Comparison of ENCODE assay signal across 8 cellular contexts in the genomic region with DNA sequence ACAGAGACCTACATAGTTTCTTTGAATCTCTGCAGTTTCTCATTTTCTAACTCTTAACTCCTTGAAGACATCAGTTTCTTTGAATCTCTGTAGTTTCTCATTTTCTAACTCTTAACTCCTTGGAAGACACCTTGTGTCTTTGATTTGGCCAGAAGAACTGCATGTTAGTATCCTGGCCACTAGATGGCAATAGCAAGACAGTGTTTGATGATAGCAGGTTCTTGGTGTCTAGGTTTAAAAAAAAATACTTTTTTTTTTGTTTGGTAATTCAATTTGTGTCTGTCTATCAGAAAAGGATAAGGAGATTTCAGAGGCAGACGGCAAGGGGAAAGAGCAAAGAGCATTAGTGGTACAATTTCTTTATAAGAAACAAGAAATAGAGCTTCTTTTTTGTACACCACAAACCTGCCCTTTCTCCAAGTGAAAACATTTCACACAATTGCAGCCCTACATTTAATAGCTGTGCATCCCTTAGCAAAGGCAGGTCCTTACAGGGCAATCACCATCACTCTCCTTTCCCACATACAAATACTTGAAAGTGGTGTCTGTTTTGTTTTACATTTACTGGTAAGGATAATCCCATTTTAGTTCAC.
A peak's percentile ranks its signal among the peaks of the same experiment; 100 is the strongest.
DNase-seq lines count a peak whose midpoint lies in the region; ATAC-seq and TF ChIP-seq lines count a peak whose summit lies in the region.

No MANE protein-coding gene starts in this region.

- no peaks in the 10 kb centered on the region for H3K27me3 ChIP-seq in BE2C

- H3K9me3 ChIP-seq in BE2C: no peaks in the 10 kb centered on the region
- no peaks in the 10 kb centered on the region for H3K9me3 ChIP-seq in mucosa of descending colon

- H3K36me3 ChIP-seq in BE2C (no peaks in the 10 kb centered on the region), mucosa of descending colon (ENCODE audit: low read depth) (no peaks in the 10 kb centered on the region)

- H3K4me3 ChIP-seq in BE2C (ENCODE audit: low read depth, low read length): no peak overlapping the region
- H3K4me3 ChIP-seq in mucosa of descending colon: no peak overlapping the region

- peak; percentile 92 for TF ChIP-seq CTCF in BE2C (IDR thresholded peaks at IDR 0.05; ENCODE audit: low read depth, low read length)
- peak; percentile 51 for TF ChIP-seq CTCF in mucosa of descending colon (IDR thresholded peaks at IDR 0.05)

- ATAC-seq in GM18867 (IDR thresholded peaks at IDR 0.05; ENCODE audit: unreplicated experiment): peak; percentile 86
- ATAC-seq in HG03175 (IDR thresholded peaks at IDR 0.05; ENCODE audit: unreplicated experiment): peak; percentile 76
- ATAC-seq in mucosa of descending colon: peak; percentile 42
- ATAC-seq in HG03135 (IDR thresholded peaks at IDR 0.05; ENCODE audit: unreplicated experiment): no peak
- no peak for ATAC-seq in Right ventricle myocardium inferior

- intact Hi-C loops in mucosa of descending colon (cut with DNase I, micrococcal nuclease) (no loop called here), Right ventricle myocardium inferior (cut with DNase I) (no loop called here)

- H3K4me1 ChIP-seq in BE2C (no peaks in the 10 kb centered on the region), mucosa of descending colon (ENCODE audit: low read depth) (peaks cover 5% of the 10 kb centered on the region)

- DNase-seq in BE2C (peak; percentile 16), NCI-H748 (lab: John Stamatoyannopoulos, UW; ENCODE audit: unreplicated experiment) (peak; percentile 51), cerebellum (ENCODE audit: low spot score) (peak; percentile 30), mucosa of descending colon (peak in 1 of 3 donors; percentile 38), Right ventricle myocardium inferior (ENCODE audit: missing footprints) (no peak)

Comparison
In these comparisons a context has a peak if more than half of its experiments do, and no peak if none do; other contexts are left out.
1. ATAC-seq: peak in GM18867 (single experiment), HG03175 (single experiment) and mucosa of descending colon (single experiment); none in HG03135 (single experiment) and Right ventricle myocardium inferior (single experiment).